8 cellular contexts compared by ENCODE assay signal in genomic region chr7:17298840-17299476, GRCh38. TPM values are rescaled to one million over a fixed set of nuclear protein-coding genes. Genes with fewer than 3 reads are reported as not detected.
DNase-seq lines count a peak whose midpoint lies in the region; ATAC-seq and TF ChIP-seq lines count a peak whose summit lies in the region.

No MANE protein-coding gene starts in this region.

- peak overlapping the region; percentile 94 for H3K9ac ChIP-seq in PC-3 (ENCODE audit: low read length)

- H3K9me3 ChIP-seq in PC-3 (ENCODE audit: low read length) (no peaks in the 10 kb centered on the region), upper lobe of right lung (no peaks in the 10 kb centered on the region)

- intact Hi-C loops in PC-3 (cut with micrococcal nuclease) = loop anchor here (1.0 to 2.0 kb wide), 3 partner anchors 23 to 372 kb away; no protein-coding TSS in a partner anchor
- intact Hi-C loops in Right ventricle myocardium superior (cut with DNase I) = no loop called here
- intact Hi-C loops in posterior vena cava (cut with DNase I) = no loop called here
- intact Hi-C loops in upper lobe of right lung (cut with DNase I) = no loop called here

- H3K36me3 ChIP-seq in PC-3 (ENCODE audit: low read depth, low read length) (no peaks in the 10 kb centered on the region), upper lobe of right lung (no peaks in the 10 kb centered on the region)

- TF ChIP-seq CTCF in PC-3 (conservative IDR thresholded peaks at IDR 0.05; ENCODE audit: low read depth, low read length) (no peak), upper lobe of right lung (IDR thresholded peaks at IDR 0.05) (no peak)

- CTCF ChIA-PET in PC-3 (lab: Charles Lee) = interaction anchor here (0.9 kb wide), 1 partner anchor 316 kb away, joined by 3 read pairs; no protein-coding TSS in a partner anchor

- ATAC-seq in HG02970 (IDR thresholded peaks at IDR 0.05; ENCODE audit: low FRiP score, unreplicated experiment) (peak; percentile 37), PC-3 (peak; percentile 53), Right ventricle myocardium superior (ENCODE audit: poor library complexity) (peak; percentile 57), upper lobe of right lung (peak; percentile 82)

- H3K4me3 ChIP-seq in PC-3 (ENCODE audit: low read length) (peak overlapping the region; percentile 94), upper lobe of right lung (peak overlapping the region; percentile 97)

- BruUV-seq in PC-3 (replicated peaks; lab: Mats Ljungman, UMichigan) = no TSS peak

- no peaks in the 10 kb centered on the region for H3K9me2 ChIP-seq in PC-3 (replicated peaks; ENCODE audit: low read length)

- H3K27ac ChIP-seq in PC-3 (ENCODE audit: low read length) = peak overlapping the region; percentile 75
- peak overlapping the region; percentile 98 for H3K27ac ChIP-seq in upper lobe of right lung

- H2AFZ ChIP-seq in PC-3 (ENCODE audit: low read length) = peak overlapping the region; percentile 41; the same call in 1 of the 2 replicates

- H3K4me1 ChIP-seq in PC-3 (ENCODE audit: insufficient read depth, low read length) = peaks cover 23% of the 10 kb centered on the region
- peaks cover 16% of the 10 kb centered on the region for H3K4me1 ChIP-seq in upper lobe of right lung

- peak overlapping the region; percentile 74 for H3K4me2 ChIP-seq in PC-3 (ENCODE audit: low read length)

- H4K20me1 ChIP-seq in PC-3 (ENCODE audit: low read length) = peaks cover 39% of the 10 kb centered on the region

- peaks cover 53% of the 10 kb centered on the region for H3K79me2 ChIP-seq in PC-3 (ENCODE audit: low read length)

- H3K27me3 ChIP-seq in PC-3 (ENCODE audit: low read length) (no peaks in the 10 kb centered on the region), upper lobe of right lung (no peaks in the 10 kb centered on the region)

- POLR2A ChIA-PET in PC-3 (lab: Charles Lee; ENCODE audit: unreplicated experiment) = interaction anchor here (0.7 to 1.3 kb wide), 5 partner anchors 23 to 256 kb away, joined by 3 to 40 read pairs (median 5); no protein-coding TSS in a partner anchor

- DNase-seq in NCI-H1417 (lab: John Stamatoyannopoulos, UW) = peak; percentile 67 to 84 (median 83)
- no peak for DNase-seq in NCI-H1417 treated with DMSO at 0.1 percent for 48 hours (lab: John Stamatoyannopoulos, UW)
- DNase-seq in PC-3 = peak; percentile 41
- DNase-seq in activated naive CD4-positive, alpha-beta T cell (lab: John Stamatoyannopoulos, UW) = peak; percentile 31 to 57 (median 40)
- peak; percentile 69 for DNase-seq in Right ventricle myocardium superior
- peak; percentile 86 for DNase-seq in posterior vena cava (ENCODE audit: low spot score)
- DNase-seq in upper lobe of right lung = peak; percentile 85

- H3F3A ChIP-seq in PC-3 (ENCODE audit: low read length, unreplicated experiment) = no peaks in the 10 kb centered on the region

RNA-seq across cellular contexts. Expression of gene AHR, which starts 0.5 kb away (rescaled TPM):
- total RNA-seq in PC-3 (2014; rRNA removed) (62.5 and 72.7 TPM in 2 replicates), Right ventricle myocardium superior (27.4 TPM), posterior vena cava (10 to 100 TPM; 63.3 to 73.9 TPM), upper lobe of right lung (118 TPM)
